1 cellular context compared by ENCODE assay signal in the genomic region with DNA sequence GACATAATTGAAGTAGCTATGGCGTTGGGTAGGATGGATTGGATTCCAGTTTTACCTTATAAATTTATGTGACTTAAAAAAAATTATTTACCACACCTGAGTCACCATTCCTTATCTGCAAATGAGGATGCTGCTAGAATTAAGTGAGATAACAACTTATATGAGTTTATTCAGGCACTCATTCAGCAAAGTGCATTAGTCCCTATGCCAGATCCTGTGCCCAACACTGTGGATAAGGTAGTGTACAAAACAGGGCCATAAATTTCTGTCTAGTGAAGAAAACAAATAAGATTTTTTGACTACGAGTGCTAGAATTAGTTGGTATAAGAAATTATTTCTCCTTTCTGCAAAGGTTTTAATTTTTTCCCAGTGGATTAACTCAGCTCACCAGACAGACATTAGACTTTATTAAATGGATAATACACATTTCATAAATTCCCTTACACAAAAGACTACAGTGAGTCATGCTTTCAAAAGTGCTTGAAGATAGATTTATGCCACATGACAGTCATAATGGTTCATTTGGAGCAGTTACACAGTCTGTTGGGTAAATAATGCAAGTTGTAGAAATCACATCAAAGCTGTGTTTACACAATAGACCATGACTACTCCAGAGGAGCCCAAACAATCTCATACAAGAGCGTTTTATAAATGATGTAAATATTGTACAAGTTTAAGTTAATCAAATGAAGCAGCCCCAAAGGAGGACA.
TF ChIP-seq lines count a peak whose summit lies in the region.

No MANE protein-coding gene starts in this region.

TF ChIP-seq in HepG2, 621 proteins besides CTCF, POLR2A, EP300 and RAD21 (continued from another document and continues in another):
- TF ChIP-seq, protein P1, sequence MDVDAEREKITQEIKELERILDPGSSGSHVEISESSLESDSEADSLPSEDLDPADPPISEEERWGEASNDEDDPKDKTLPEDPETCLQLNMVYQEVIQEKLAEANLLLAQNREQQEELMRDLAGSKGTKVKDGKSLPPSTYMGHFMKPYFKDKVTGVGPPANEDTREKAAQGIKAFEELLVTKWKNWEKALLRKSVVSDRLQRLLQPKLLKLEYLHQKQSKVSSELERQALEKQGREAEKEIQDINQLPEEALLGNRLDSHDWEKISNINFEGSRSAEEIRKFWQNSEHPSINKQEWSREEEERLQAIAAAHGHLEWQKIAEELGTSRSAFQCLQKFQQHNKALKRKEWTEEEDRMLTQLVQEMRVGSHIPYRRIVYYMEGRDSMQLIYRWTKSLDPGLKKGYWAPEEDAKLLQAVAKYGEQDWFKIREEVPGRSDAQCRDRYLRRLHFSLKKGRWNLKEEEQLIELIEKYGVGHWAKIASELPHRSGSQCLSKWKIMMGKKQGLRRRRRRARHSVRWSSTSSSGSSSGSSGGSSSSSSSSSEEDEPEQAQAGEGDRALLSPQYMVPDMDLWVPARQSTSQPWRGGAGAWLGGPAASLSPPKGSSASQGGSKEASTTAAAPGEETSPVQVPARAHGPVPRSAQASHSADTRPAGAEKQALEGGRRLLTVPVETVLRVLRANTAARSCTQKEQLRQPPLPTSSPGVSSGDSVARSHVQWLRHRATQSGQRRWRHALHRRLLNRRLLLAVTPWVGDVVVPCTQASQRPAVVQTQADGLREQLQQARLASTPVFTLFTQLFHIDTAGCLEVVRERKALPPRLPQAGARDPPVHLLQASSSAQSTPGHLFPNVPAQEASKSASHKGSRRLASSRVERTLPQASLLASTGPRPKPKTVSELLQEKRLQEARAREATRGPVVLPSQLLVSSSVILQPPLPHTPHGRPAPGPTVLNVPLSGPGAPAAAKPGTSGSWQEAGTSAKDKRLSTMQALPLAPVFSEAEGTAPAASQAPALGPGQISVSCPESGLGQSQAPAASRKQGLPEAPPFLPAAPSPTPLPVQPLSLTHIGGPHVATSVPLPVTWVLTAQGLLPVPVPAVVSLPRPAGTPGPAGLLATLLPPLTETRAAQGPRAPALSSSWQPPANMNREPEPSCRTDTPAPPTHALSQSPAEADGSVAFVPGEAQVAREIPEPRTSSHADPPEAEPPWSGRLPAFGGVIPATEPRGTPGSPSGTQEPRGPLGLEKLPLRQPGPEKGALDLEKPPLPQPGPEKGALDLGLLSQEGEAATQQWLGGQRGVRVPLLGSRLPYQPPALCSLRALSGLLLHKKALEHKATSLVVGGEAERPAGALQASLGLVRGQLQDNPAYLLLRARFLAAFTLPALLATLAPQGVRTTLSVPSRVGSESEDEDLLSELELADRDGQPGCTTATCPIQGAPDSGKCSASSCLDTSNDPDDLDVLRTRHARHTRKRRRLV (CRISPR knock-in tag; IDR thresholded peaks at IDR 0.05) = no peak
- TF ChIP-seq HNRNPUL1 (IDR thresholded peaks at IDR 0.05; ENCODE audit: low read depth, low read length) = no peak
- no peak for TF ChIP-seq MIER2 (CRISPR knock-in tag; IDR thresholded peaks at IDR 0.05)
- no peak for TF ChIP-seq SCMH1 (CRISPR knock-in tag; IDR thresholded peaks at IDR 0.05; ENCODE audit: borderline replicate concordance)
- TF ChIP-seq, protein P2, sequence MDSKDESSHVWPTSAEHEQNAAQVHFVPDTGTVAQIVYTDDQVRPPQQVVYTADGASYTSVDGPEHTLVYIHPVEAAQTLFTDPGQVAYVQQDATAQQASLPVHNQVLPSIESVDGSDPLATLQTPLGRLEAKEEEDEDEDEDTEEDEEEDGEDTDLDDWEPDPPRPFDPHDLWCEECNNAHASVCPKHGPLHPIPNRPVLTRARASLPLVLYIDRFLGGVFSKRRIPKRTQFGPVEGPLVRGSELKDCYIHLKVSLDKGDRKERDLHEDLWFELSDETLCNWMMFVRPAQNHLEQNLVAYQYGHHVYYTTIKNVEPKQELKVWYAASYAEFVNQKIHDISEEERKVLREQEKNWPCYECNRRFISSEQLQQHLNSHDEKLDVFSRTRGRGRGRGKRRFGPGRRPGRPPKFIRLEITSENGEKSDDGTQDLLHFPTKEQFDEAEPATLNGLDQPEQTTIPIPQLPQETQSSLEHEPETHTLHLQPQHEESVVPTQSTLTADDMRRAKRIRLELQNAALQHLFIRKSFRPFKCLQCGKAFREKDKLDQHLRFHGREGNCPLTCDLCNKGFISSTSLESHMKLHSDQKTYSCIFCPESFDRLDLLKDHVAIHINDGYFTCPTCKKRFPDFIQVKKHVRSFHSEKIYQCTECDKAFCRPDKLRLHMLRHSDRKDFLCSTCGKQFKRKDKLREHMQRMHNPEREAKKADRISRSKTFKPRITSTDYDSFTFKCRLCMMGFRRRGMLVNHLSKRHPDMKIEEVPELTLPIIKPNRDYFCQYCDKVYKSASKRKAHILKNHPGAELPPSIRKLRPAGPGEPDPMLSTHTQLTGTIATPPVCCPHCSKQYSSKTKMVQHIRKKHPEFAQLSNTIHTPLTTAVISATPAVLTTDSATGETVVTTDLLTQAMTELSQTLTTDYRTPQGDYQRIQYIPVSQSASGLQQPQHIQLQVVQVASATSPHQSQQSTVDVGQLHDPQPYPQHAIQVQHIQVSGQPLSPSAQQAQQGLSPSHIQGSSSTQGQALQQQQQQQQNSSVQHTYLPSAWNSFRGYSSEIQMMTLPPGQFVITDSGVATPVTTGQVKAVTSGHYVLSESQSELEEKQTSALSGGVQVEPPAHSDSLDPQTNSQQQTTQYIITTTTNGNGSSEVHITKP (CRISPR knock-in tag; IDR thresholded peaks at IDR 0.05; ENCODE audit: low read depth) = no peak
- TF ChIP-seq FOSL2 (CRISPR knock-in tag; IDR thresholded peaks at IDR 0.05) = peak; percentile 76
- no peak for TF ChIP-seq IRF2 (CRISPR knock-in tag; IDR thresholded peaks at IDR 0.05)
- no peak for TF ChIP-seq ZNF264 (CRISPR knock-in tag; IDR thresholded peaks at IDR 0.05)
- no peak for TF ChIP-seq ZNF589 (CRISPR knock-in tag; conservative IDR thresholded peaks at IDR 0.05)
- peak; percentile 71; the same call in 1 of the 2 replicates for TF ChIP-seq SOX5 (CRISPR knock-in tag; IDR thresholded peaks at IDR 0.05; ENCODE audit: borderline replicate concordance)
- TF ChIP-seq NR2F2 (IDR thresholded peaks at IDR 0.05; ENCODE audit: borderline replicate concordance, low read depth) = no peak
- no peak for TF ChIP-seq ZFP37 (CRISPR knock-in tag; IDR thresholded peaks at IDR 0.05; ENCODE audit: borderline replicate concordance)
- TF ChIP-seq, protein P3, sequence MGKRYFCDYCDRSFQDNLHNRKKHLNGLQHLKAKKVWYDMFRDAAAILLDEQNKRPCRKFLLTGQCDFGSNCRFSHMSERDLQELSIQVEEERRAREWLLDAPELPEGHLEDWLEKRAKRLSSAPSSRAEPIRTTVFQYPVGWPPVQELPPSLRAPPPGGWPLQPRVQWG (CRISPR knock-in tag; IDR thresholded peaks at IDR 0.05; ENCODE audit: borderline replicate concordance, low read depth) = no peak
- TF ChIP-seq, protein P4, sequence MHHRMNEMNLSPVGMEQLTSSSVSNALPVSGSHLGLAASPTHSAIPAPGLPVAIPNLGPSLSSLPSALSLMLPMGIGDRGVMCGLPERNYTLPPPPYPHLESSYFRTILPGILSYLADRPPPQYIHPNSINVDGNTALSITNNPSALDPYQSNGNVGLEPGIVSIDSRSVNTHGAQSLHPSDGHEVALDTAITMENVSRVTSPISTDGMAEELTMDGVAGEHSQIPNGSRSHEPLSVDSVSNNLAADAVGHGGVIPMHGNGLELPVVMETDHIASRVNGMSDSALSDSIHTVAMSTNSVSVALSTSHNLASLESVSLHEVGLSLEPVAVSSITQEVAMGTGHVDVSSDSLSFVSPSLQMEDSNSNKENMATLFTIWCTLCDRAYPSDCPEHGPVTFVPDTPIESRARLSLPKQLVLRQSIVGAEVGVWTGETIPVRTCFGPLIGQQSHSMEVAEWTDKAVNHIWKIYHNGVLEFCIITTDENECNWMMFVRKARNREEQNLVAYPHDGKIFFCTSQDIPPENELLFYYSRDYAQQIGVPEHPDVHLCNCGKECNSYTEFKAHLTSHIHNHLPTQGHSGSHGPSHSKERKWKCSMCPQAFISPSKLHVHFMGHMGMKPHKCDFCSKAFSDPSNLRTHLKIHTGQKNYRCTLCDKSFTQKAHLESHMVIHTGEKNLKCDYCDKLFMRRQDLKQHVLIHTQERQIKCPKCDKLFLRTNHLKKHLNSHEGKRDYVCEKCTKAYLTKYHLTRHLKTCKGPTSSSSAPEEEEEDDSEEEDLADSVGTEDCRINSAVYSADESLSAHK (CRISPR knock-in tag; IDR thresholded peaks at IDR 0.05; ENCODE audit: borderline replicate concordance) = no peak
- TF ChIP-seq NCOA2 (CRISPR knock-in tag; IDR thresholded peaks at IDR 0.05) = peak; percentile 64
- TF ChIP-seq, protein P5, sequence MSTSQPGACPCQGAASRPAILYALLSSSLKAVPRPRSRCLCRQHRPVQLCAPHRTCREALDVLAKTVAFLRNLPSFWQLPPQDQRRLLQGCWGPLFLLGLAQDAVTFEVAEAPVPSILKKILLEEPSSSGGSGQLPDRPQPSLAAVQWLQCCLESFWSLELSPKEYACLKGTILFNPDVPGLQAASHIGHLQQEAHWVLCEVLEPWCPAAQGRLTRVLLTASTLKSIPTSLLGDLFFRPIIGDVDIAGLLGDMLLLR (CRISPR knock-in tag; IDR thresholded peaks at IDR 0.05) = no peak
- no peak for TF ChIP-seq NCOA5 (CRISPR knock-in tag; IDR thresholded peaks at IDR 0.05)
- TF ChIP-seq KAT8 (CRISPR knock-in tag; IDR thresholded peaks at IDR 0.05) = no peak
- TF ChIP-seq CCAR2 (optimal IDR thresholded peaks at IDR 0.05; ENCODE audit: low read depth, low read length) = no peak
- TF ChIP-seq DNMT1 (CRISPR knock-in tag; IDR thresholded peaks at IDR 0.05) = no peak
- TF ChIP-seq ZNF331 (CRISPR knock-in tag; IDR thresholded peaks at IDR 0.05) = 0 out of 2 replicates have a peak, but pooled peaks have one; percentile 24
- TF ChIP-seq, protein P6, sequence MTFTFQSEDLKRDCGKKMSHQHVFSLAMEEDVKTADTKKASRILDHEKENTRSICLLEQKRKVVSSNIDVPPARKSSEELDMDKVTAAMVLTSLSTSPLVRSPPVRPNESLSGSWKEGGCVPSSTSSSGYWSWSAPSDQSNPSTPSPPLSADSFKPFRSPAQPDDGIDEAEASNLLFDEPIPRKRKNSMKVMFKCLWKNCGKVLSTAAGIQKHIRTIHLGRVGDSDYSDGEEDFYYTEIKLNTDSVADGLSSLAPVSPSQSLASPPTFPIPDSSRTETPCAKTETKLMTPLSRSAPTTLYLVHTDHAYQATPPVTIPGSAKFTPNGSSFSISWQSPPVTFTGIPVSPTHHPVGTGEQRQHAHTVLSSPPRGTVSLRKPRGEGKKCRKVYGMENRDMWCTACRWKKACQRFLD (CRISPR knock-in tag; IDR thresholded peaks at IDR 0.05; ENCODE audit: borderline replicate concordance) = no peak
- no peak for TF ChIP-seq MBNL3 (CRISPR knock-in tag; conservative IDR thresholded peaks at IDR 0.05)
- TF ChIP-seq FOXA3 (CRISPR knock-in tag; IDR thresholded peaks at IDR 0.05) = peak; percentile 90
- TF ChIP-seq CEBPB (IDR thresholded peaks at IDR 0.05; ENCODE audit: borderline replicate concordance, low read depth, low read length) = peak; percentile 64; the same call in 1 of the 2 replicates
- TF ChIP-seq, protein P7, sequence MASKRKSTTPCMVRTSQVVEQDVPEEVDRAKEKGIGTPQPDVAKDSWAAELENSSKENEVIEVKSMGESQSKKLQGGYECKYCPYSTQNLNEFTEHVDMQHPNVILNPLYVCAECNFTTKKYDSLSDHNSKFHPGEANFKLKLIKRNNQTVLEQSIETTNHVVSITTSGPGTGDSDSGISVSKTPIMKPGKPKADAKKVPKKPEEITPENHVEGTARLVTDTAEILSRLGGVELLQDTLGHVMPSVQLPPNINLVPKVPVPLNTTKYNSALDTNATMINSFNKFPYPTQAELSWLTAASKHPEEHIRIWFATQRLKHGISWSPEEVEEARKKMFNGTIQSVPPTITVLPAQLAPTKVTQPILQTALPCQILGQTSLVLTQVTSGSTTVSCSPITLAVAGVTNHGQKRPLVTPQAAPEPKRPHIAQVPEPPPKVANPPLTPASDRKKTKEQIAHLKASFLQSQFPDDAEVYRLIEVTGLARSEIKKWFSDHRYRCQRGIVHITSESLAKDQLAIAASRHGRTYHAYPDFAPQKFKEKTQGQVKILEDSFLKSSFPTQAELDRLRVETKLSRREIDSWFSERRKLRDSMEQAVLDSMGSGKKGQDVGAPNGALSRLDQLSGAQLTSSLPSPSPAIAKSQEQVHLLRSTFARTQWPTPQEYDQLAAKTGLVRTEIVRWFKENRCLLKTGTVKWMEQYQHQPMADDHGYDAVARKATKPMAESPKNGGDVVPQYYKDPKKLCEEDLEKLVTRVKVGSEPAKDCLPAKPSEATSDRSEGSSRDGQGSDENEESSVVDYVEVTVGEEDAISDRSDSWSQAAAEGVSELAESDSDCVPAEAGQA (IDR thresholded peaks at IDR 0.05; ENCODE audit: low read depth) = no peak
- TF ChIP-seq, protein P7 (CRISPR knock-in tag; IDR thresholded peaks at IDR 0.05; ENCODE audit: borderline replicate concordance) = no peak
- no peak for TF ChIP-seq SP1 (IDR thresholded peaks at IDR 0.05)
- no peak for TF ChIP-seq SP1 (CRISPR knock-in tag; IDR thresholded peaks at IDR 0.05)
- no peak for TF ChIP-seq KDM5A (IDR thresholded peaks at IDR 0.05; ENCODE audit: borderline replicate concordance, low read length)
- TF ChIP-seq ZFP36 (IDR thresholded peaks at IDR 0.05; ENCODE audit: borderline replicate concordance, low read depth, low read length, partially characterized antibody) = no peak
- TF ChIP-seq, protein P8, sequence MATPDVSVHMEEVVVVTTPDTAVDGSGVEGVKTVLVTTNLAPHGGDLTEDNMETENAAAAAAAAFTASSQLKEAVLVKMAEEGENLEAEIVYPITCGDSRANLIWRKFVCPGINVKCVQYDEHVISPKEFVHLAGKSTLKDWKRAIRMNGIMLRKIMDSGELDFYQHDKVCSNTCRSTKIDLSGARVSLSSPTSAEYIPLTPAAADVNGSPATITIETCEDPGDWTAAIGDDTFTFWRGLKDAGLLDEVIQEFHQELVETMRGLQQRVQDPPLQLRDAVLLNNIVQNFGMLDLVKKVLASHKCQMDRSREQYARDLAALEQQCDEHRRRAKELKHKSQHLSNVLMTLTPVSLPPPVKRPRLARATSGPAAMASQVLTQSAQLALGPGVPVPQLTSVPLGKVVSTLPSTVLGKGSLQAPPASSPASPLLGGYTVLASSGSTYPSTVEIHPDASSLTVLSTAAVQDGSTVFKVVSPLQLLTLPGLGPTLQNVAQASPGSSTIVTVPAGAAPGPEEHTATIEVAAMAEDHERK (CRISPR knock-in tag; IDR thresholded peaks at IDR 0.05; ENCODE audit: low read depth) = no peak
- peak; percentile 69 for TF ChIP-seq GATAD2A (CRISPR knock-in tag; IDR thresholded peaks at IDR 0.05)
